Comparison of ENCODE assay signal across 8 cellular contexts in the genomic region with DNA sequence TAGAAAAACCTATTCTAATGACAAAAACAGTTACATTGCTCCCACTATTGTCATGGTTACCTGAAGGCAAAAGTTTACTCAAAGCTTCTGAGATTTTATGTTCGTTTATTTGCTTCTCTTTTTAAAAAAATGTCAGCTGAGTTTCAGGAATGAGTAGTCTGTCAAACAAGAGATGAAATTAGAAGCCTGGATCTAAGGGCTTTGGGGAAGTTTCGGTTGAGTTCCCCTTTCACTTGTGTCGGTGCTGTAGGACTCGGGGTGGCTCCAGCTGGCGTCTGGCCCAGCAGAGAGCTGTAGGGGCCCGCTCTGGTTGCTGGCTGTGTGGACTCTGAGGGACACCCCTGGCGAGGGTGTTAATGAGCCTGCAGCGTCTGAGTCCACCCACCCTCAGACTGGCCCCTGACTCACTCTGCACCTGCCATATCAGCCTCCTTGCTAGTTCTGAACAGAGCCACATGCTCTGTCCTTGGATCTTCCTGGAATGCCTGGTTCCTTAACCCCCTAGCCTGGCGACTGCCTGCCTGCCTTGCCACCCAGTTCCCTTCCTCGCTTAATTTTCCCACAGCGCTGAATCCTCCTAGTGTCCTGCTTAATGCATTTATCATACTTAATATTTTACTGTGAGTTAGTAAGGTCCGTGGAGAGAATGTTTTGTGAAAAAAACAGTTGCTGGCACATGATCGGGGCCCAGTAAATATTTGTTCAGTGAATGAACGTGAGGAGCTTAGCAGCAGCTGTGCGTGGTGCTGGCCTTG. TPM values are rescaled to one million over a fixed set of nuclear protein-coding genes. Genes with fewer than 3 reads are reported as not detected.
DNase-seq lines count a peak whose midpoint lies in the region; ATAC-seq, FAIRE-seq and TF ChIP-seq lines count a peak whose summit lies in the region.

No MANE protein-coding gene starts in this region.

- no peak for TF ChIP-seq CTCF in NB4 (IDR thresholded peaks at IDR 0.05; ENCODE audit: low read depth, low read length)
- no peak for TF ChIP-seq CTCF in VCaP (conservative IDR thresholded peaks at IDR 0.05)
- TF ChIP-seq CTCF in endothelial cell of umbilical vein (IDR thresholded peaks at IDR 0.05; ENCODE audit: extremely low read depth in 1 of 2, insufficient read depth in 1 of 2, low read depth in 1 of 2, low read length in 2 of 2): no peak

- CTCF ChIA-PET in endothelial cell of umbilical vein (lab: Charles Lee): interaction anchor here (0.7 to 1.4 kb wide), 12 partner anchors 13 to 189 kb away, joined by 3 to 6 read pairs (median 4); partner anchors contain the start of genes ARFRP1, PRPF6, SAMD10 and TPD52L2

- H3K27me3 ChIP-seq in endothelial cell of umbilical vein (ENCODE audit: control insufficient read depth in 2 of 2, insufficient read depth in 2 of 2, low read length in 2 of 2): no peaks in the 10 kb centered on the region
- no peaks in the 10 kb centered on the region for H3K27me3 ChIP-seq in thymus (ENCODE audit: control insufficient read depth, insufficient read depth)

- TF ChIP-seq POLR2A in NB4 (IDR thresholded peaks at IDR 0.05; ENCODE audit: extremely low read depth, insufficient read length) (no peak), endothelial cell of umbilical vein (IDR thresholded peaks at IDR 0.05; ENCODE audit: low read depth, low read length) (no peak)

- H3K9me1 ChIP-seq in endothelial cell of umbilical vein (replicated peaks; ENCODE audit: control insufficient read depth, extremely low read depth, insufficient read depth, low read length): no peaks in the 10 kb centered on the region

- H3K4me1 ChIP-seq in endothelial cell of umbilical vein (ENCODE audit: control insufficient read depth, extremely low read depth, insufficient read depth, low read length): peaks cover 14% of the 10 kb centered on the region
- peaks cover 7% of the 10 kb centered on the region for H3K4me1 ChIP-seq in mesodermal cell (ENCODE audit: control insufficient read depth, insufficient read depth, low read length, poor library complexity, severe bottlenecking)
- peaks cover 22% of the 10 kb centered on the region for H3K4me1 ChIP-seq in thymus (ENCODE audit: control insufficient read depth, insufficient read depth, low read length)

- peak overlapping the region; percentile 98 for H3K27ac ChIP-seq in VCaP
- peak overlapping the region; percentile 66 for H3K27ac ChIP-seq in endothelial cell of umbilical vein (ENCODE audit: insufficient read depth, low read depth, low read length)
- H3K27ac ChIP-seq in mesodermal cell (ENCODE audit: low read depth, low read length, severe bottlenecking): peak overlapping the region; percentile 3
- peak overlapping the region; percentile 78 for H3K27ac ChIP-seq in thymus (ENCODE audit: low read depth)

- peak; percentile 46 for DNase-seq in stimulated activated CD4-positive, alpha-beta T cell treated with anti-CD3 and anti-CD28 coated beads, Interleukin-15, amount 100 ng/mL, for 24 hours
- no peak for DNase-seq in stimulated activated CD4-positive, alpha-beta T cell treated with anti-CD3 and anti-CD28 coated beads, Interleukin-12 subunit alpha, Interleukin-12 subunit beta, amount 100 ng/mL, for 4 hours
- DNase-seq in NB4 (ENCODE audit: low read depth) (peak; percentile 87), endothelial cell of umbilical vein (ENCODE audit: low read depth, low spot score) (peak; percentile 45)

- FAIRE-seq in endothelial cell of umbilical vein (lab: Jason Lieb, UNC): peak; percentile 76

- H3K9me3 ChIP-seq in endothelial cell of umbilical vein (replicated peaks; ENCODE audit: control insufficient read depth, insufficient read depth, low read length) (no peaks in the 10 kb centered on the region), mesodermal cell (ENCODE audit: control insufficient read depth, low read length) (no peaks in the 10 kb centered on the region), thymus (ENCODE audit: control insufficient read depth) (no peaks in the 10 kb centered on the region)

- WGBS in mesodermal cell (ENCODE audit: insufficient coverage in 2 of 2), 2 experiments: 40 to 49% methylated on average over 11 to 12 of the region's 15 CpGs
- WGBS in thymus: 15% methylated on average over 15 of the region's 15 CpGs

- H3K4me3 ChIP-seq in NB4 (ENCODE audit: low read depth, low read length) (peak overlapping the region; percentile 78), endothelial cell of umbilical vein (replicated peaks in 1 of 3; ENCODE audit: insufficient read depth in 1 of 3, low read depth in 1 of 3, low read length in 3 of 3) (peak overlapping the region; percentile 67 to 98 (median 86)), mesodermal cell (ENCODE audit: extremely low read depth, insufficient read depth, low read length, poor library complexity, severe bottlenecking) (peak overlapping the region; percentile 62), thymus (ENCODE audit: low read length) (peak overlapping the region; percentile 93)

- peaks cover 5 to 11% of the 10 kb centered on the region in 2 experiments for H3K36me3 ChIP-seq in endothelial cell of umbilical vein (ENCODE audit: control insufficient read depth in 2 of 2, extremely low read depth in 1 of 2, insufficient read depth in 2 of 2, low read length in 2 of 2)
- peaks cover 26% of the 10 kb centered on the region for H3K36me3 ChIP-seq in mesodermal cell (ENCODE audit: control insufficient read depth, insufficient read depth, low read length)
- peaks cover 10% of the 10 kb centered on the region for H3K36me3 ChIP-seq in thymus (ENCODE audit: control insufficient read depth, insufficient read depth)

- H3K4me2 ChIP-seq in endothelial cell of umbilical vein (ENCODE audit: insufficient read depth, low read length): peak overlapping the region; percentile 96

- peaks cover 60% of the 10 kb centered on the region for H3K79me2 ChIP-seq in endothelial cell of umbilical vein (ENCODE audit: control insufficient read depth, insufficient read depth, low read length)

- dilution Hi-C loops in endothelial cell of umbilical vein (cut with MboI; ENCODE audit: extremely low pct_ligation_motif_present, low sequenced_read_pairs): no loop called here

- intact Hi-C loops in endothelial cell of umbilical vein (cut with micrococcal nuclease): loop anchor here (10.0 kb wide), 1 partner anchor 158 kb away; no protein-coding TSS in a partner anchor

- H3K9ac ChIP-seq in endothelial cell of umbilical vein (replicated peaks; ENCODE audit: extremely low read depth, insufficient read depth, low read length): peak overlapping the region; percentile 72

- peaks cover 16% of the 10 kb centered on the region for H4K20me1 ChIP-seq in endothelial cell of umbilical vein (replicated peaks; ENCODE audit: control insufficient read depth, extremely low read depth, insufficient read depth, low read length)

- ATAC-seq in HG03439 (IDR thresholded peaks at IDR 0.05; ENCODE audit: unreplicated experiment): no peak

- BruUV-seq in endothelial cell of umbilical vein (replicated peaks; lab: Mats Ljungman, UMichigan): TSS peak; percentile 42

- POLR2A ChIA-PET in endothelial cell of umbilical vein (lab: Charles Lee): no interaction called here

- H2AFZ ChIP-seq in endothelial cell of umbilical vein (ENCODE audit: low read depth, low read length): no peak overlapping the region

RNA-seq across cellular contexts. Expression of gene DNAJC5, which starts 1.4 kb away (rescaled TPM):
- total RNA-seq in endothelial cell of umbilical vein: 58.7 and 60.3 TPM in 2 replicates
- 40.1 and 44.7 TPM in 2 replicates for polyA plus RNA-seq in endothelial cell of umbilical vein
- 33.6 and 38.3 TPM in 2 replicates for polyA plus RNA-seq in endothelial cell of umbilical vein (2011; cell fraction: cytosol; rRNA removed)
- 37.7 and 41.4 TPM in 2 replicates for polyA plus RNA-seq in endothelial cell of umbilical vein (2011; cell fraction: nucleus; rRNA removed)
- polyA plus RNA-seq in endothelial cell of umbilical vein (2012): 52.7 and 55.3 TPM in 2 replicates
- 66.9 and 75.0 TPM in 2 replicates for polyA minus RNA-seq in endothelial cell of umbilical vein
- 27.5 TPM for polyA minus RNA-seq in endothelial cell of umbilical vein (2011; cell fraction: cytosol; rRNA and poly(A)+ RNA removed)
- polyA minus RNA-seq in endothelial cell of umbilical vein (2011; cell fraction: nucleus; rRNA and poly(A)+ RNA removed): 22.1 and 24.6 TPM in 2 replicates
- polyA plus RNA-seq in mesodermal cell (2013, experiment 1 of 2): 20.9 TPM
- polyA plus RNA-seq in mesodermal cell (2013, experiment 2 of 2): 19.1 TPM
- polyA plus RNA-seq in thymus: 23.3 TPM

RNA-seq across cellular contexts. Expression of gene TPD52L2, which starts 31.2 kb away (rescaled TPM):
- 114 and 123 TPM in 2 replicates for total RNA-seq in endothelial cell of umbilical vein
- polyA plus RNA-seq in endothelial cell of umbilical vein (142 and 151 TPM in 2 replicates), thymus (73.2 TPM)
- 153 and 166 TPM in 2 replicates for polyA plus RNA-seq in endothelial cell of umbilical vein (2011; cell fraction: cytosol; rRNA removed)
- polyA plus RNA-seq in endothelial cell of umbilical vein (2011; cell fraction: nucleus; rRNA removed): 111 and 114 TPM in 2 replicates
- polyA plus RNA-seq in endothelial cell of umbilical vein (2012): 140 and 153 TPM in 2 replicates
- polyA minus RNA-seq in endothelial cell of umbilical vein: 102 and 111 TPM in 2 replicates
- 112 TPM for polyA minus RNA-seq in endothelial cell of umbilical vein (2011; cell fraction: cytosol; rRNA and poly(A)+ RNA removed)
- polyA minus RNA-seq in endothelial cell of umbilical vein (2011; cell fraction: nucleus; rRNA and poly(A)+ RNA removed): 33.5 and 36.6 TPM in 2 replicates
- 103 TPM for polyA plus RNA-seq in mesodermal cell (2013, experiment 1 of 2)
- polyA plus RNA-seq in mesodermal cell (2013, experiment 2 of 2): 100 TPM

RNA-seq across cellular contexts. Expression of gene ABHD16B, which starts 35.0 kb away (rescaled TPM):
- total RNA-seq in endothelial cell of umbilical vein: not detected in 2 replicates
- not detected in 2 replicates for polyA plus RNA-seq in endothelial cell of umbilical vein
- not detected in 2 replicates for polyA plus RNA-seq in endothelial cell of umbilical vein (2011; cell fraction: cytosol; rRNA removed)
- not detected in 2 replicates for polyA plus RNA-seq in endothelial cell of umbilical vein (2011; cell fraction: nucleus; rRNA removed)
- polyA plus RNA-seq in endothelial cell of umbilical vein (2012): not detected in 2 replicates
- polyA minus RNA-seq in endothelial cell of umbilical vein: not detected in 2 replicates
- not detected for polyA minus RNA-seq in endothelial cell of umbilical vein (2011; cell fraction: cytosol; rRNA and poly(A)+ RNA removed)
- polyA minus RNA-seq in endothelial cell of umbilical vein (2011; cell fraction: nucleus; rRNA and poly(A)+ RNA removed): not detected in 2 replicates
- not detected for polyA plus RNA-seq in mesodermal cell (2013, experiment 1 of 2)
- not detected for polyA plus RNA-seq in mesodermal cell (2013, experiment 2 of 2)
- polyA plus RNA-seq in thymus: 0.57 TPM

RNA-seq across cellular contexts. Expression of gene UCKL1, which starts 59.9 kb away (rescaled TPM):
- total RNA-seq in endothelial cell of umbilical vein: 51.1 TPM in 2 replicates
- polyA plus RNA-seq in endothelial cell of umbilical vein (78.8 and 113 TPM in 2 replicates), thymus (51.8 TPM)
- 47.3 and 58.0 TPM in 2 replicates for polyA plus RNA-seq in endothelial cell of umbilical vein (2011; cell fraction: cytosol; rRNA removed)
- 131 and 167 TPM in 2 replicates for polyA plus RNA-seq in endothelial cell of umbilical vein (2011; cell fraction: nucleus; rRNA removed)
- polyA plus RNA-seq in endothelial cell of umbilical vein (2012): 27.4 and 36.1 TPM in 2 replicates
- 38.5 and 50.7 TPM in 2 replicates for polyA minus RNA-seq in endothelial cell of umbilical vein
- polyA minus RNA-seq in endothelial cell of umbilical vein (2011; cell fraction: cytosol; rRNA and poly(A)+ RNA removed): 28.2 TPM
- polyA minus RNA-seq in endothelial cell of umbilical vein (2011; cell fraction: nucleus; rRNA and poly(A)+ RNA removed): 42.7 and 46.8 TPM in 2 replicates
- 41.4 TPM for polyA plus RNA-seq in mesodermal cell (2013, experiment 1 of 2)
- polyA plus RNA-seq in mesodermal cell (2013, experiment 2 of 2): 42.0 TPM

Comparison
In these comparisons a context has a peak if more than half of its experiments do, and no peak if none do; other contexts are left out.
1. H3K27ac ChIP-seq: peak in every context shown above with its lines; median percentile 98 in VCaP; 78 in thymus; 66 in endothelial cell of umbilical vein; 3 in mesodermal cell.